9 cellular contexts compared by ENCODE assay signal in genomic region chr2:185628985-185629384, GRCh38.
DNase-seq lines count a peak whose midpoint lies in the region; ATAC-seq, FAIRE-seq and TF ChIP-seq lines count a peak whose summit lies in the region.
"Had no signal": no experiment of that assay in that cellular context is flagged by ENCODE, and none has a peak within 500 bp of the region (broad histone marks: within the 10 kb centered on the region; RNA-seq: fewer than 3 reads in every experiment).

No MANE protein-coding gene starts in this region.

- no peak overlapping the region for H3K27ac Mint-ChIP-seq in activated CD4-positive, alpha-beta T cell treated with anti-CD3 and anti-CD28 coated beads for 36 hours

- H3K79me2 ChIP-seq in GM12878 (ENCODE audit: control insufficient read depth, insufficient read depth, low read length) = no peaks in the 10 kb centered on the region

- H3K36me3 Mint-ChIP-seq in activated CD4-positive, alpha-beta T cell treated with anti-CD3 and anti-CD28 coated beads for 36 hours (ENCODE audit: low read depth) = no peaks in the 10 kb centered on the region

- TF ChIP-seq POLR2A in GM12878 (IDR thresholded peaks at IDR 0.05; ENCODE audit: low read depth, low read length) = no peak

- RAD21 ChIA-PET in GM12878 (lab: Charles Lee; ENCODE audit: unreplicated experiment) = interaction anchor here (0.7 to 3.0 kb wide), 4 partner anchors 253 to 832 kb away, joined by 3 to 8 read pairs (median 6); no protein-coding TSS in a partner anchor

- H2AFZ ChIP-seq in GM12878 (ENCODE audit: control insufficient read depth, low read depth, low read length) = no peak overlapping the region

- H3K27me3 Mint-ChIP-seq in activated CD4-positive, alpha-beta T cell treated with anti-CD3 and anti-CD28 coated beads for 36 hours = no peaks in the 10 kb centered on the region

- TF ChIP-seq CTCF in GM12878 (IDR thresholded peaks at IDR 0.05 in 2 of 3, conservative IDR thresholded peaks at IDR 0.05 in 1 of 3; ENCODE audit: control insufficient read depth in 2 of 3, extremely low read depth in 1 of 3, insufficient read depth in 1 of 3, low read depth in 3 of 3, low read length in 3 of 3) (peak; percentile 32 to 39 (median 32); a peak in 5 of 6 replicates), retinal pigment epithelial cell (conservative IDR thresholded peaks at IDR 0.05; ENCODE audit: low read depth, low read length) (peak; percentile 24), GM13976 (IDR thresholded peaks at IDR 0.05; ENCODE audit: borderline replicate concordance, control extremely low read depth, extremely low read depth, insufficient read depth, missing control alignments) (no peak)

- no peaks in the 10 kb centered on the region for H3K9me3 Mint-ChIP-seq in activated CD4-positive, alpha-beta T cell treated with anti-CD3 and anti-CD28 coated beads for 36 hours (ENCODE audit: low read depth)

- intact Hi-C loops in activated CD4-positive, alpha-beta T cell treated with anti-CD3 and anti-CD28 coated beads for 36 hours (cut with DNase I, micrococcal nuclease) = no loop called here
- intact Hi-C loops in GM12878 (cut with micrococcal nuclease; ENCODE audit: unreplicated experiment) = loop anchor here (1.0 kb wide), 2 partner anchors 627 to 831 kb away; no protein-coding TSS in a partner anchor

- no peak overlapping the region for H3K9ac ChIP-seq in GM12878 (ENCODE audit: control insufficient read depth, insufficient read depth, low read length)

- SMC1A ChIA-PET in GM12878 (lab: Charles Lee; ENCODE audit: uncharacterized antibody, unreplicated experiment) = interaction anchor here (0.6 to 1.2 kb wide), 7 partner anchors 11 to 1013 kb away, joined by 3 to 6 read pairs (median 3); no protein-coding TSS in a partner anchor

- WGBS in GM12878 (ENCODE audit: insufficient coverage, insufficient replicate concordance, low lambda C conversion rate, missing lambda C conversion rate) = 0% methylated on average over 5 of the region's 5 CpGs

- H3K4me3 ChIP-seq in GM12878 (no peak overlapping the region), retinal pigment epithelial cell (ENCODE audit: low read length) (no peak overlapping the region)

- no peak for ATAC-seq in activated CD4-positive, alpha-beta T cell treated with anti-CD3 and anti-CD28 coated beads for 36 hours
- ATAC-seq in HG03103 (IDR thresholded peaks at IDR 0.05; ENCODE audit: low read depth, unreplicated experiment) (peak; percentile 68), GM12878 (peak; percentile 86)

- POLR2A ChIA-PET in activated CD4-positive, alpha-beta T cell treated with anti-CD3 and anti-CD28 coated beads for 36 hours (lab: Charles Lee) = no interaction called here
- POLR2A ChIA-PET in GM12878 (lab: Charles Lee) = no interaction called here

- no peak overlapping the region for H3K4me2 ChIP-seq in GM12878 (ENCODE audit: control insufficient read depth, insufficient read depth)

- peak; percentile 23 for FAIRE-seq in GM12878 (lab: Jason Lieb, UNC)

- in situ Hi-C loops in GM12878 (cut with MboI) = loop anchor here (25.0 kb wide), 1 partner anchor 833 kb away; no protein-coding TSS in a partner anchor
- in situ Hi-C loops in GM13976 (cut with MboI; ENCODE audit: low sequenced_read_pairs, unreplicated experiment) = no loop called here

- no peaks in the 10 kb centered on the region for H3K27me3 ChIP-seq in GM12878 (replicated peaks in 1 of 2; ENCODE audit: control insufficient read depth in 2 of 2, insufficient read depth in 2 of 2, low read length in 1 of 2)

- peak; percentile 44 for TF ChIP-seq RAD21 in GM12878 (IDR thresholded peaks at IDR 0.05; ENCODE audit: insufficient read depth, low read depth, low read length)

- no peaks in the 10 kb centered on the region for H3K4me1 ChIP-seq in GM12878 (ENCODE audit: control insufficient read depth, insufficient read depth, low read length)

- H3K4me1 Mint-ChIP-seq in activated CD4-positive, alpha-beta T cell treated with anti-CD3 and anti-CD28 coated beads for 36 hours = no peaks in the 10 kb centered on the region

- TF ChIP-seq EP300 in GM12878 (IDR thresholded peaks at IDR 0.05; ENCODE audit: borderline replicate concordance in 1 of 2, control insufficient read depth in 1 of 2, low read depth in 2 of 2, low read length in 2 of 2) = no peak

- no peaks in the 10 kb centered on the region for H3K9me3 ChIP-seq in GM12878 (replicated peaks; ENCODE audit: control insufficient read depth, insufficient read depth, low read length)

- no peaks in the 10 kb centered on the region for H4K20me1 ChIP-seq in GM12878 (ENCODE audit: control insufficient read depth, insufficient read depth)

- BruUV-seq in GM12878 (replicated peaks; lab: Mats Ljungman, UMichigan) = no TSS peak

- no peaks in the 10 kb centered on the region for H3K36me3 ChIP-seq in GM12878 (ENCODE audit: control insufficient read depth in 2 of 2, insufficient read depth in 2 of 2, low read length in 1 of 2)

- DNase-seq in activated CD4-positive, alpha-beta T cell treated with anti-CD3 and anti-CD28 coated beads for 36 hours = peak; percentile 25
- no peak for DNase-seq in activated CD4-positive, alpha-beta T cell treated with anti-CD3 and anti-CD28 coated beads for 4 hours
- DNase-seq in GM12878 (ENCODE audit: low read depth, low spot score) (no peak), retinal pigment epithelial cell (ENCODE audit: low read depth) (no peak), GM13976 (ENCODE audit: low spot score) (no peak), putamen (ENCODE audit: low spot score) (no peak)
- no peak for DNase-seq in activated effector memory CD4-positive, alpha-beta T cell treated with Interleukin-2 at 50 U/mL for 16 hours
- DNase-seq: SHP77 treated with DMSO at 0.1 percent for 48 hours had no signal

- no peak overlapping the region for H3K4me3 Mint-ChIP-seq in activated CD4-positive, alpha-beta T cell treated with anti-CD3 and anti-CD28 coated beads for 36 hours

- CTCF ChIA-PET in activated CD4-positive, alpha-beta T cell treated with anti-CD3 and anti-CD28 coated beads for 36 hours (lab: Charles Lee) = interaction anchor here (0.6 to 0.7 kb wide), 3 partner anchors 10 to 1136 kb away, joined by 3 to 4 read pairs (median 3); no protein-coding TSS in a partner anchor
- CTCF ChIA-PET in GM12878 (lab: Yijun Ruan, JAX) = interaction anchor here (0.7 to 3.1 kb wide), 26 partner anchors 9 to 1013 kb away, joined by 3 to 20 read pairs (median 4); partner anchors contain the start of gene FSIP2

- no peak overlapping the region for H3K27ac ChIP-seq in GM12878 (ENCODE audit: control insufficient read depth, insufficient read depth)

TF ChIP-seq in GM12878, 131 proteins besides CTCF, POLR2A, EP300 and RAD21:
- no peak for TF ChIP-seq WRNIP1 (IDR thresholded peaks at IDR 0.05; ENCODE audit: borderline replicate concordance, low read depth, low read length)
TF ChIP-seq in GM12878: peak in this region for 0.
